Comparison of ENCODE assay signal across 15 cellular contexts in genomic region chr19:15443838-15444237, GRCh38. TPM values are rescaled to one million over a fixed set of nuclear protein-coding genes. Genes with fewer than 3 reads are reported as not detected.
"Had no signal": no experiment of that assay in that cellular context is flagged by ENCODE, and none has a peak within 500 bp of the region (broad histone marks: within the 10 kb centered on the region; RNA-seq: fewer than 3 reads in every experiment).

No MANE protein-coding gene starts in this region.

- H3K27me3 Mint-ChIP-seq: activated naive CD4-positive, alpha-beta T cell treated with anti-CD3 and anti-CD28 coated beads, Interleukin-2, amount 50 U/mL, for 24 hours had no signal

- ATAC-seq: left lung had no signal

- H3K36me3 Mint-ChIP-seq: activated naive CD4-positive, alpha-beta T cell treated with anti-CD3 and anti-CD28 coated beads, Interleukin-2, amount 50 U/mL, for 24 hours had no signal

- H3K27me3 ChIP-seq: colonic mucosa, left lung, ovary, stomach, uterus had no signal

- H3K27ac ChIP-seq: colonic mucosa, left lung, ovary, stomach, uterus had no signal

- H3K27ac Mint-ChIP-seq: activated naive CD4-positive, alpha-beta T cell treated with anti-CD3 and anti-CD28 coated beads, Interleukin-2, amount 50 U/mL, for 24 hours; T-helper 1 cell treated with Interleukin-12 subunit alpha and Interleukin-12 subunit beta and Interleukin-4 antibody, amounts not matched to agents 30 μg/mL and 1 μg/mL, for 36 hours had no signal

- H3K9me3 Mint-ChIP-seq: activated naive CD4-positive, alpha-beta T cell treated with anti-CD3 and anti-CD28 coated beads, Interleukin-2, amount 50 U/mL, for 24 hours; T-helper 1 cell treated with Interleukin-12 subunit alpha and Interleukin-12 subunit beta and Interleukin-4 antibody, amounts not matched to agents 30 μg/mL and 1 μg/mL, for 36 hours had no signal

- H3K4me3 Mint-ChIP-seq: activated naive CD4-positive, alpha-beta T cell treated with anti-CD3 and anti-CD28 coated beads, Interleukin-2, amount 50 U/mL, for 24 hours; T-helper 1 cell treated with Interleukin-12 subunit alpha and Interleukin-12 subunit beta and Interleukin-4 antibody, amounts not matched to agents 30 μg/mL and 1 μg/mL, for 36 hours had no signal

- DNase-seq: activated CD4-positive, alpha-beta T cell treated with anti-CD3 and anti-CD28 coated beads, Interleukin-2, amount 50 U/mL, for 1 hour; activated effector memory CD4-positive, alpha-beta T cell treated with Interleukin-2 at 50 U/mL for 16 hours; activated T-cell treated with anti-CD3 and anti-CD28 coated beads, Interleukin-2, amount 50 U/mL, for 1 hour; colonic mucosa; effector CD4-positive, alpha-beta T cell; small intestine; stomach had no signal

- H3K9me3 ChIP-seq: colonic mucosa, left lung, ovary, stomach, uterus had no signal

- H3K4me3 ChIP-seq: colonic mucosa, left lung, ovary, stomach, uterus had no signal

- H3K4me1 ChIP-seq: colonic mucosa, left lung, uterus had no signal

- H3K36me3 ChIP-seq: colonic mucosa, ovary, uterus had no signal

RNA-seq across cellular contexts. Expression of gene RASAL3, which starts 20.5 kb away (rescaled TPM):
- total RNA-seq: bronchial epithelial cell had no signal

RNA-seq across cellular contexts. Expression of gene PGLYRP2, which starts 35.5 kb away (rescaled TPM):
- total RNA-seq: bronchial epithelial cell, colonic mucosa, left lung, mesenteric fat pad, renal cortical epithelial cell, stomach, uterus had no signal
